Comparison of ENCODE assay signal across 1 cellular context in genomic region chr17:58658804-58659713, GRCh38.
TF ChIP-seq lines count a peak whose summit lies in the region.

No MANE protein-coding gene starts in this region.

TF ChIP-seq in HepG2, 621 proteins besides CTCF, POLR2A, EP300 and RAD21 (continued from another document and continues in another):
- no peak for TF ChIP-seq KIAA2018 (CRISPR knock-in tag; IDR thresholded peaks at IDR 0.05; ENCODE audit: borderline replicate concordance)
- no peak for TF ChIP-seq REXO4 (CRISPR knock-in tag; IDR thresholded peaks at IDR 0.05; ENCODE audit: borderline replicate concordance)
- TF ChIP-seq CBFB (CRISPR knock-in tag; IDR thresholded peaks at IDR 0.05) = peak; percentile 76; the same call in 1 of the 2 replicates
- no peak for TF ChIP-seq ZNF576 (CRISPR knock-in tag; IDR thresholded peaks at IDR 0.05)
- no peak for TF ChIP-seq PLRG1 (conservative IDR thresholded peaks at IDR 0.05)
- no peak for TF ChIP-seq LRRFIP1 (CRISPR knock-in tag; conservative IDR thresholded peaks at IDR 0.05)
- no peak for TF ChIP-seq ZNF260 (CRISPR knock-in tag; IDR thresholded peaks at IDR 0.05; ENCODE audit: borderline replicate concordance, low read depth)
- TF ChIP-seq AGO1 (IDR thresholded peaks at IDR 0.05; ENCODE audit: low read depth, low read length, poor library complexity, severe bottlenecking) = no peak
- TF ChIP-seq ZNF557 (CRISPR knock-in tag; IDR thresholded peaks at IDR 0.05) = 0 out of 2 replicates have a peak, but pooled peaks have one; percentile 70
- no peak for TF ChIP-seq NFRKB (IDR thresholded peaks at IDR 0.05)
- peak; percentile 98 for TF ChIP-seq NONO (IDR thresholded peaks at IDR 0.05)
- TF ChIP-seq NONO (CRISPR knock-in tag; conservative IDR thresholded peaks at IDR 0.05) = peak; percentile 90
- TF ChIP-seq ZNF775 (CRISPR knock-in tag; IDR thresholded peaks at IDR 0.05; ENCODE audit: borderline replicate concordance) = no peak
- no peak for TF ChIP-seq ADNP (CRISPR knock-in tag; IDR thresholded peaks at IDR 0.05)
- TF ChIP-seq ZNF7 (CRISPR knock-in tag; IDR thresholded peaks at IDR 0.05) = peak; percentile 47; the same call in 1 of the 2 replicates
- peak; percentile 96 for TF ChIP-seq IRF2 (CRISPR knock-in tag; IDR thresholded peaks at IDR 0.05)
- TF ChIP-seq ZNF737 (CRISPR knock-in tag; IDR thresholded peaks at IDR 0.05; ENCODE audit: borderline replicate concordance) = no peak; the same call in 1 of the 2 replicates
- TF ChIP-seq KLF16 (CRISPR knock-in tag; IDR thresholded peaks at IDR 0.05) = peak in 1 of 2 experiments; percentile 99; a peak in 2 of 4 replicates
- TF ChIP-seq ZNF770 (CRISPR knock-in tag; IDR thresholded peaks at IDR 0.05) = peak; percentile 37
- TF ChIP-seq RARA (CRISPR knock-in tag; IDR thresholded peaks at IDR 0.05) = peak; percentile 60
- TF ChIP-seq RBFOX2 (IDR thresholded peaks at IDR 0.05; ENCODE audit: low read depth, low read length) = peak; percentile 91
- peak; percentile 61; the same call in 1 of the 2 replicates for TF ChIP-seq TMF1 (CRISPR knock-in tag; IDR thresholded peaks at IDR 0.05; ENCODE audit: low read depth)
- peak; percentile 80 for TF ChIP-seq SIX4 (CRISPR knock-in tag; IDR thresholded peaks at IDR 0.05)
- TF ChIP-seq SMARCC2 (IDR thresholded peaks at IDR 0.05) = no peak
- peak; percentile 88 for TF ChIP-seq HMG20B (CRISPR knock-in tag; conservative IDR thresholded peaks at IDR 0.05)
- peak; percentile 75 for TF ChIP-seq ARID5B (CRISPR knock-in tag; IDR thresholded peaks at IDR 0.05)
- peak; percentile 72 for TF ChIP-seq FOXO1 (CRISPR knock-in tag; IDR thresholded peaks at IDR 0.05)
- peak; percentile 100 for TF ChIP-seq SNAPC5 (CRISPR knock-in tag; IDR thresholded peaks at IDR 0.05; ENCODE audit: borderline replicate concordance)
- no peak for TF ChIP-seq HNRNPUL1 (IDR thresholded peaks at IDR 0.05; ENCODE audit: low read depth, low read length)
- peak; percentile 85; the same call in 1 of the 2 replicates for TF ChIP-seq REPIN1 (CRISPR knock-in tag; IDR thresholded peaks at IDR 0.05; ENCODE audit: borderline replicate concordance, low read depth)
- peak; percentile 59; the same call in 1 of the 2 replicates for TF ChIP-seq ZBED4 (CRISPR knock-in tag; IDR thresholded peaks at IDR 0.05; ENCODE audit: borderline replicate concordance)
- TF ChIP-seq NR0B2 (CRISPR knock-in tag; IDR thresholded peaks at IDR 0.05) = no peak
- no peak for TF ChIP-seq ZNF207 (IDR thresholded peaks at IDR 0.05; ENCODE audit: borderline replicate concordance)
- peak; percentile 81; the same call in 1 of the 2 replicates for TF ChIP-seq ZSCAN31 (CRISPR knock-in tag; IDR thresholded peaks at IDR 0.05; ENCODE audit: low read depth)
- peak; percentile 74; the same call in 1 of the 2 replicates for TF ChIP-seq BRF2 (CRISPR knock-in tag; IDR thresholded peaks at IDR 0.05)
- TF ChIP-seq ZFP41 (CRISPR knock-in tag; IDR thresholded peaks at IDR 0.05; ENCODE audit: borderline replicate concordance) = no peak
- TF ChIP-seq ZNF33B (CRISPR knock-in tag; IDR thresholded peaks at IDR 0.05) = no peak
